In genomic region chr6:18263561-18264337, GRCh38 we compare ENCODE assay signal across 8 cellular contexts. TPM values are rescaled to one million over a fixed set of nuclear protein-coding genes. Genes with fewer than 3 reads are reported as not detected.
DNase-seq lines count a peak whose midpoint lies in the region; ATAC-seq and TF ChIP-seq lines count a peak whose summit lies in the region.

No MANE protein-coding gene starts in this region.

- peak overlapping the region; percentile 95 for H3K4me3 Mint-ChIP-seq in activated CD8-positive, alpha-beta memory T cell treated with anti-CD3 and anti-CD28 coated beads, Interleukin-2, amount 10 ng/mL, durations not matched to agents 7 days and 5 days

- TF ChIP-seq POLR2A in erythroblast (IDR thresholded peaks at IDR 0.05; ENCODE audit: low read length) (peak; percentile 5), suprapubic skin (IDR thresholded peaks at IDR 0.05) (no peak)

- in situ Hi-C loops in HAP-1 (cut with MboI; ENCODE audit: low sequenced_read_pairs), result no loop called here

- DNase-seq in NCI-H1436 (lab: John Stamatoyannopoulos, UW) (peak; percentile 46), NCI-H1436 treated with DMSO at 0.1 percent for 48 hours (lab: John Stamatoyannopoulos, UW) (no peak), HAP-1 (ENCODE audit: low spot score in 2 of 2) (peak in 1 of 2 experiments; percentile 69), MM.1S (peak; percentile 28), erythroblast (lab: John Stamatoyannopoulos, UW) (peak; percentile 78 to 83), middle frontal gyrus (ENCODE audit: extremely low spot score, low spot score) (peak; percentile 15), suprapubic skin (ENCODE audit: low spot score in 2 of 2) (peak in 1 of 2 donors; percentile 83)
- DNase-seq in activated CD8-positive, alpha-beta memory T cell treated with anti-CD3 and anti-CD28 coated beads, Interleukin-2, amount 10 ng/mL, durations not matched to agents 7 days and 5 days, result peak; percentile 53

- H3K4me1 Mint-ChIP-seq in activated CD8-positive, alpha-beta memory T cell treated with anti-CD3 and anti-CD28 coated beads, Interleukin-2, amount 10 ng/mL, durations not matched to agents 7 days and 5 days, result peaks cover 46% of the 10 kb centered on the region

- H3K36me3 ChIP-seq in HAP-1 (replicated peaks) (peaks cover 46% of the 10 kb centered on the region), MM.1S (replicated peaks; ENCODE audit: insufficient read depth, low read length) (no peaks in the 10 kb centered on the region; the same call in 1 of the 2 replicates), suprapubic skin (no peaks in the 10 kb centered on the region)

- H3K36me3 Mint-ChIP-seq in activated CD8-positive, alpha-beta memory T cell treated with anti-CD3 and anti-CD28 coated beads, Interleukin-2, amount 10 ng/mL, durations not matched to agents 7 days and 5 days, result peaks cover 50% of the 10 kb centered on the region

- peak overlapping the region; percentile 95 for H3K27ac Mint-ChIP-seq in activated CD8-positive, alpha-beta memory T cell treated with anti-CD3 and anti-CD28 coated beads, Interleukin-2, amount 10 ng/mL, durations not matched to agents 7 days and 5 days

- H3K9me3 ChIP-seq in HAP-1 (no peaks in the 10 kb centered on the region), MM.1S (replicated peaks; ENCODE audit: insufficient read depth, low read length) (no peaks in the 10 kb centered on the region), suprapubic skin (no peaks in the 10 kb centered on the region)

- H3K4me1 ChIP-seq in HAP-1 (peaks cover 29% of the 10 kb centered on the region), MM.1S (ENCODE audit: low read length) (peaks cover 25% of the 10 kb centered on the region), suprapubic skin (peaks cover 47% of the 10 kb centered on the region)

- peaks cover 10% of the 10 kb centered on the region; the same call in 1 of the 2 replicates for H3F3A ChIP-seq in MM.1S (ENCODE audit: insufficient read depth, low read length)

- H3K27me3 ChIP-seq in HAP-1 (ENCODE audit: low read depth) (no peaks in the 10 kb centered on the region), MM.1S (replicated peaks; ENCODE audit: insufficient read depth, low read length) (no peaks in the 10 kb centered on the region; the same call in 1 of the 2 replicates), suprapubic skin (no peaks in the 10 kb centered on the region)

- peak overlapping the region; percentile 74 for H2AFZ ChIP-seq in MM.1S (ENCODE audit: low read length)

- peaks cover 27% of the 10 kb centered on the region for H4K20me1 ChIP-seq in MM.1S (ENCODE audit: insufficient read depth, low read length)

- H3K9me3 Mint-ChIP-seq in activated CD8-positive, alpha-beta memory T cell treated with anti-CD3 and anti-CD28 coated beads, Interleukin-2, amount 10 ng/mL, durations not matched to agents 7 days and 5 days (ENCODE audit: low read depth), result no peaks in the 10 kb centered on the region

- ATAC-seq in activated CD8-positive, alpha-beta memory T cell treated with anti-CD3 and anti-CD28 coated beads, Interleukin-2, amount 10 ng/mL, durations not matched to agents 7 days and 5 days, result peak; percentile 35

- no peak for TF ChIP-seq EP300 in suprapubic skin (IDR thresholded peaks at IDR 0.05)

- CTCF ChIA-PET in activated CD8-positive, alpha-beta memory T cell treated with anti-CD3 and anti-CD28 coated beads, Interleukin-2, amount 10 ng/mL, durations not matched to agents 7 days and 5 days (lab: Charles Lee), result no interaction called here

- H3K9me2 ChIP-seq in MM.1S (replicated peaks; ENCODE audit: insufficient read depth, low read length), result no peaks in the 10 kb centered on the region

- H3K4me2 ChIP-seq in MM.1S (ENCODE audit: low read depth, low read length), result peak overlapping the region; percentile 90

- no peak for TF ChIP-seq CTCF in MM.1S (IDR thresholded peaks at IDR 0.05; ENCODE audit: low read length)
- TF ChIP-seq CTCF in suprapubic skin (IDR thresholded peaks at IDR 0.05), result no peak

- H3K79me2 ChIP-seq in MM.1S (ENCODE audit: low read length), result peaks cover 51% of the 10 kb centered on the region

- no peaks in the 10 kb centered on the region for H3K27me3 Mint-ChIP-seq in activated CD8-positive, alpha-beta memory T cell treated with anti-CD3 and anti-CD28 coated beads, Interleukin-2, amount 10 ng/mL, durations not matched to agents 7 days and 5 days

- H3K27ac ChIP-seq in MM.1S (ENCODE audit: low read length), result peak overlapping the region; percentile 55; the same call in 1 of the 2 replicates
- peak overlapping the region; percentile 100 for H3K27ac ChIP-seq in suprapubic skin

- under 1% methylated on average over 33 of the region's 70 CpGs for WGBS in suprapubic skin

- H3K9ac ChIP-seq in MM.1S (ENCODE audit: low read length), result peak overlapping the region; percentile 75

- H3K4me3 ChIP-seq in HAP-1 (peak overlapping the region; percentile 87), MM.1S (ENCODE audit: low read length) (peak overlapping the region; percentile 81), suprapubic skin (peak overlapping the region; percentile 96)

RNA-seq across cellular contexts. Expression of gene DEK, which starts 0.6 kb away (rescaled TPM):
- 100 to 1,000 TPM; 209 to 218 TPM for total RNA-seq in activated CD8-positive, alpha-beta memory T cell treated with anti-CD3 and anti-CD28 coated beads, Interleukin-2, amount 10 ng/mL, durations not matched to agents 7 days and 5 days
- 10 to 100 TPM; 57.6 to 90.3 (median 64.4) TPM for total RNA-seq in suprapubic skin
